Comparison of ENCODE assay signal across 2 cellular contexts in the genomic region with DNA sequence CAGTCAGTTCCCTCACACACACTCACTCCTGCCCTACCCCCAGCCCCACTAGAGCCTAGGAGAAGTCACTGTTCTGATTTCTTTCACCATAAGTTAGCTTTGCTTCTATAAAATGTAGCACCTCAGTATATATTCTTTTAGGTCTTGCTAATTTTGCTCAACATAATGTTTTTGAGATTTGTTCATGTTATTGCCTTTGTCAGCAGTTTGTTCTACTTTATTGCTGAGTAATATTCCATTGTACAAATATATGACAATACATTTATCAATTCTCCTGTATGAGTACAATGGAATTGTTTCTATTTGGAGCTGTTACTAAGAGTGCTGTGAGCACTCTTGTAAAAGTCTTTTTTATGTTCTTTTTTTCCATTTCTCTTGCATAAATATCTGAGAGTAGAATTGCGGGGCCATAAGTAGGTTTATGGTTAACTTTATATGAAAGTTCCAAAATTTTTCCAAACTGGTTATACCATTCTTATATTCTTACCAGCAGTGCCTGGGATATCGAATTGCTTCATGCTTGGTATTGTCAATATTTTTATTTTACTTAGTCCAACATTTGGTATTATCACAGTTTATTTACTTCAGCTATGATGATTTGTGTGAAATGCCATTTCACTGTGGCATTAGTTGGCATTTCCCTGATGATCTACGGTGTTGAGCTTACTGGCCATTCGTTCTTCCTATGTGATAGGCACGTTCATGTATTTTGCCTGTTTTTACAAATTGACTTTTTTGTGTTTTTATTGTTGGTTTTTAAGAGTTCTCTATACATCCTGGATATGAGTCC.
TF ChIP-seq lines count a peak whose summit lies in the region.

No MANE protein-coding gene starts in this region.

TF ChIP-seq in IMR-90, 13 proteins besides CTCF, POLR2A, EP300 and RAD21:
- no peak for TF ChIP-seq FOS (IDR thresholded peaks at IDR 0.05; ENCODE audit: low read depth, low read length)
- peak; percentile 83 for TF ChIP-seq MAFK (IDR thresholded peaks at IDR 0.05; ENCODE audit: low read depth, low read length)
- no peak for TF ChIP-seq RFX5 (IDR thresholded peaks at IDR 0.05; ENCODE audit: low read depth, low read length)
- no peak for TF ChIP-seq CEBPB (IDR thresholded peaks at IDR 0.05; ENCODE audit: low read depth, low read length)

TF ChIP-seq in K562, 482 proteins besides CTCF, POLR2A, EP300 and RAD21:
- TF ChIP-seq U2AF2 (optimal IDR thresholded peaks at IDR 0.05; ENCODE audit: low read depth, low read length): no peak
- peak; percentile 40; the same call in 1 of the 2 replicates for TF ChIP-seq C11orf30 (IDR thresholded peaks at IDR 0.05; ENCODE audit: low read depth)
- peak; percentile 85 for TF ChIP-seq ZNF316 (IDR thresholded peaks at IDR 0.05)
- peak; percentile 40 for TF ChIP-seq MAFG (tag; conservative IDR thresholded peaks at IDR 0.05)
- TF ChIP-seq MAFK (IDR thresholded peaks at IDR 0.05; ENCODE audit: low read length): peak; percentile 49; the same call in 1 of the 2 replicates
- no peak for TF ChIP-seq CTBP1 (IDR thresholded peaks at IDR 0.05; ENCODE audit: borderline replicate concordance)
- peak; percentile 66 for TF ChIP-seq MAFF (IDR thresholded peaks at IDR 0.05; ENCODE audit: low read length)
